In genomic region chr19:50136603-50137365, GRCh38 we compare ENCODE assay signal across 14 cellular contexts. TPM values are rescaled to one million over a fixed set of nuclear protein-coding genes. Genes with fewer than 3 reads are reported as not detected.
DNase-seq lines count a peak whose midpoint lies in the region; ATAC-seq and TF ChIP-seq lines count a peak whose summit lies in the region.
"Not testable (repeated sequence)": the region's sequence is repeated elsewhere in the genome, so short reads cannot be mapped to it uniquely, and the experiment has no call there.
"Had no signal": no experiment of that assay in that cellular context is flagged by ENCODE, and none has a peak within 500 bp of the region (broad histone marks: within the 10 kb centered on the region; RNA-seq: fewer than 3 reads in every experiment).

No MANE protein-coding gene starts in this region.

- H3K79me2 ChIP-seq in H9 (ENCODE audit: insufficient read depth, low read length); PC-9 (ENCODE audit: low read depth): not testable (repeated sequence)

- H3K27ac ChIP-seq in H9 (ENCODE audit: insufficient read length, low read depth, low read length); PC-9; endodermal cell (ENCODE audit: low read depth, low read length); left lung; stomach: not testable (repeated sequence)

- H3K79me1 ChIP-seq in H9 (ENCODE audit: insufficient read depth, low read depth, low read length, poor library complexity, severe bottlenecking), result not testable (repeated sequence)

- H3K9me2 ChIP-seq in PC-9 (ENCODE audit: insufficient read depth), result not testable (repeated sequence)

- CTCF ChIA-PET in AG04449 (lab: Yijun Ruan, JAX), result interaction anchor here (0.8 to 1.6 kb wide), 13 partner anchors 10 to 274 kb away, joined by 3 to 65 read pairs (median 5); no protein-coding TSS in a partner anchor
- CTCF ChIA-PET in PC-9 (lab: Charles Lee), result interaction anchor here (0.6 kb wide), 1 partner anchor 87 kb away, joined by 3 read pairs; no protein-coding TSS in a partner anchor
- CTCF ChIA-PET in activated CD8-positive, alpha-beta memory T cell treated with anti-CD3 and anti-CD28 coated beads, Interleukin-2, amount 10 ng/mL, durations not matched to agents 7 days and 5 days (lab: Charles Lee), result interaction anchor here (0.8 to 1.6 kb wide), 18 partner anchors 12 to 785 kb away, joined by 3 to 12 read pairs (median 4); partner anchors contain the start of genes VRK3 and ZNF473

- H3K9me3 ChIP-seq in H9 (ENCODE audit: control insufficient read depth, low read depth, low read length); PC-9 (ENCODE audit: insufficient read depth, low read depth); left lung; stomach: not testable (repeated sequence)
- H3K9me3 ChIP-seq in endodermal cell (ENCODE audit: control insufficient read depth, low read length), result peaks cover 24% of the 10 kb centered on the region

- not testable (repeated sequence) for H2BK5ac ChIP-seq in H9 (ENCODE audit: insufficient read length, low read length)

- not testable (repeated sequence) for H3F3A ChIP-seq in PC-9 (ENCODE audit: insufficient read depth, low read depth)

- not testable (repeated sequence) for TF ChIP-seq EP300 in stomach (IDR thresholded peaks at IDR 0.05)

- not testable (repeated sequence) for TF ChIP-seq POLR2A in stomach (IDR thresholded peaks at IDR 0.05)

- H3K9ac ChIP-seq in H9 (ENCODE audit: extremely low read depth, insufficient read length, low read length); endodermal cell (ENCODE audit: extremely low read depth, low read length, poor library complexity, severe bottlenecking): not testable (repeated sequence)

- H3K4me2 ChIP-seq in H9 (ENCODE audit: insufficient read depth, insufficient read length, low read length), result not testable (repeated sequence)
- H3K4me2 ChIP-seq in PC-9, result peak overlapping the region; percentile 47

- H4K91ac ChIP-seq in H9 (ENCODE audit: insufficient read length, low read depth, low read length), result not testable (repeated sequence)

- not testable (repeated sequence) for H3K36me3 Mint-ChIP-seq in H9 (ENCODE audit: insufficient read depth in 1 of 3, low read depth in 3 of 3); activated CD8-positive, alpha-beta memory T cell treated with anti-CD3 and anti-CD28 coated beads, Interleukin-2, amount 10 ng/mL, durations not matched to agents 7 days and 5 days; endodermal cell (ENCODE audit: low read depth); osteocyte (ENCODE audit: unreplicated experiment)

- not testable (repeated sequence) for H3T11ph ChIP-seq in H9 (ENCODE audit: low read length)

- not testable (repeated sequence) for H2BK12ac ChIP-seq in H9 (ENCODE audit: insufficient read length, low read depth, low read length)

- H2BK120ac ChIP-seq in H9 (ENCODE audit: low read depth, low read length, poor library complexity, severe bottlenecking), result not testable (repeated sequence)

- BruUV-seq in PC-9 (replicated peaks; lab: Mats Ljungman, UMichigan), result not testable (repeated sequence)

- H3K9me3 Mint-ChIP-seq in H9 (peaks cover 9 to 12% of the 10 kb centered on the region in 2 experiments; a peak in 4 of 5 replicates), endodermal cell (peaks cover 14% of the 10 kb centered on the region)
- H3K9me3 Mint-ChIP-seq in activated CD8-positive, alpha-beta memory T cell treated with anti-CD3 and anti-CD28 coated beads, Interleukin-2, amount 10 ng/mL, durations not matched to agents 7 days and 5 days (ENCODE audit: low read depth); osteocyte (ENCODE audit: unreplicated experiment): not testable (repeated sequence)

- H3K27me3 ChIP-seq in H9 (ENCODE audit: insufficient read depth, low read length); endodermal cell (ENCODE audit: control insufficient read depth, insufficient read depth, low read length, poor library complexity, severe bottlenecking): not testable (repeated sequence)
- H3K27me3 ChIP-seq in PC-9 (ENCODE audit: insufficient read depth, low read depth), result peaks cover 28% of the 10 kb centered on the region
- H3K27me3 ChIP-seq in left lung, result peaks cover 14 to 30% of the 10 kb centered on the region in 2 donors
- H3K27me3 ChIP-seq in stomach, result peaks cover 7 to 31% (median 13%) of the 10 kb centered on the region in 3 donors

- intact Hi-C loops in PC-9 (cut with micrococcal nuclease; ENCODE audit: unreplicated experiment); left lung (cut with DNase I); stomach (cut with DNase I; ENCODE audit: low total_unique reads): not testable (repeated sequence)

- TF ChIP-seq CTCF in AG04449 (IDR thresholded peaks at IDR 0.05; ENCODE audit: insufficient read depth, low read length, missing control alignments); left lung (IDR thresholded peaks at IDR 0.05); osteocyte (IDR thresholded peaks at IDR 0.05): not testable (repeated sequence)
- TF ChIP-seq CTCF in H9 (conservative IDR thresholded peaks at IDR 0.05) (0 out of 3 replicates have a peak, but pooled peaks have one; percentile 12), PC-9 (conservative IDR thresholded peaks at IDR 0.05) (peak; percentile 61), endodermal cell (conservative IDR thresholded peaks at IDR 0.05) (peak; percentile 25), stomach (IDR thresholded peaks at IDR 0.05) (peak in 1 of 7 experiments; percentile 22)

- not testable (repeated sequence) for H3K36me3 ChIP-seq in PC-9 (ENCODE audit: low read depth); endodermal cell (ENCODE audit: control insufficient read depth, insufficient read depth, low read length); left lung; stomach

- ATAC-seq in activated CD8-positive, alpha-beta memory T cell treated with anti-CD3 and anti-CD28 coated beads, Interleukin-2, amount 10 ng/mL, durations not matched to agents 7 days and 5 days, result not testable (repeated sequence)
- peak; percentile 64 for ATAC-seq in left lung

- H3K23me2 ChIP-seq in H9 (ENCODE audit: insufficient read length, low read depth, low read length, poor library complexity, severe bottlenecking), result not testable (repeated sequence)

- not testable (repeated sequence) for H3K23ac ChIP-seq in H9 (ENCODE audit: insufficient read length, low read depth, low read length)

- not testable (repeated sequence) for H3K4ac ChIP-seq in H9 (ENCODE audit: low read depth, low read length)

- not testable (repeated sequence) for H3K56ac ChIP-seq in H9 (ENCODE audit: insufficient read length, low read depth, low read length)

- not testable (repeated sequence) for H3K4me3 Mint-ChIP-seq in H9; activated CD8-positive, alpha-beta memory T cell treated with anti-CD3 and anti-CD28 coated beads, Interleukin-2, amount 10 ng/mL, durations not matched to agents 7 days and 5 days; endodermal cell; osteocyte (ENCODE audit: unreplicated experiment)

- H3K27ac Mint-ChIP-seq in H9; activated CD8-positive, alpha-beta memory T cell treated with anti-CD3 and anti-CD28 coated beads, Interleukin-2, amount 10 ng/mL, durations not matched to agents 7 days and 5 days; endodermal cell; osteocyte (ENCODE audit: unreplicated experiment): not testable (repeated sequence)

- not testable (repeated sequence) for H3K27me3 Mint-ChIP-seq in H9 (ENCODE audit: low read depth); activated CD8-positive, alpha-beta memory T cell treated with anti-CD3 and anti-CD28 coated beads, Interleukin-2, amount 10 ng/mL, durations not matched to agents 7 days and 5 days; endodermal cell (ENCODE audit: insufficient read depth); osteocyte (ENCODE audit: unreplicated experiment)

- not testable (repeated sequence) for H3K14ac ChIP-seq in H9 (ENCODE audit: insufficient read depth, low read length)

- WGBS in H9 (ENCODE audit: extremely low coverage, insufficient read length, low lambda C conversion rate), result no CpG with 5 or more reads among the region's 23 CpGs
- 80 to 82% methylated on average over 8 to 15 of the region's 23 CpGs for WGBS in endodermal cell (ENCODE audit: insufficient coverage in 1 of 2, insufficient read length in 1 of 2), 2 experiments
- 41 to 51% (median 43%) methylated on average over 19 to 21 of the region's 23 CpGs for WGBS in stomach, 5 donors

- not testable (repeated sequence) for H2BK20ac ChIP-seq in H9 (ENCODE audit: low read depth, low read length, poor library complexity, severe bottlenecking)

- H2AK5ac ChIP-seq in H9 (ENCODE audit: insufficient read length, low read length), result not testable (repeated sequence)

- not testable (repeated sequence) for H4K5ac ChIP-seq in H9 (ENCODE audit: insufficient read length, low read depth, low read length)

- not testable (repeated sequence) for H3K18ac ChIP-seq in H9 (ENCODE audit: insufficient read length, low read depth, low read length)

- DNase-seq in AG04449 (ENCODE audit: low read depth, low spot score); PC-9; endodermal cell: not testable (repeated sequence)
- DNase-seq in H9 (peak; percentile 33), left lung (peak; percentile 40 to 84), osteocyte (ENCODE audit: extremely low spot score, unreplicated experiment) (peak; percentile 90), stomach (peak; percentile 34)
- DNase-seq in activated CD8-positive, alpha-beta memory T cell treated with anti-CD3 and anti-CD28 coated beads, Interleukin-2, amount 10 ng/mL, durations not matched to agents 7 days and 5 days, result peak; percentile 42

- not testable (repeated sequence) for H4K20me1 ChIP-seq in H9 (ENCODE audit: control insufficient read depth, insufficient read depth, insufficient read length); PC-9 (ENCODE audit: insufficient read depth)

- H2AFZ ChIP-seq in H9 (ENCODE audit: low read length); PC-9: not testable (repeated sequence)

- not testable (repeated sequence) for H3K4me1 ChIP-seq in H9 (ENCODE audit: insufficient read depth, low read length); PC-9 (replicated peaks; ENCODE audit: insufficient read depth); endodermal cell (ENCODE audit: control insufficient read depth, insufficient read depth, low read length); left lung; stomach

- not testable (repeated sequence) for H2BK15ac ChIP-seq in H9 (ENCODE audit: low read depth, low read length)

- not testable (repeated sequence) for H4K8ac ChIP-seq in H9 (replicated peaks; ENCODE audit: insufficient read length, low read depth, low read length)

- H3K4me3 ChIP-seq in AG04449 (ENCODE audit: low read depth, low read length), result peak overlapping the region; percentile 27
- peak overlapping the region; percentile 8; the same call in 1 of the 2 replicates for H3K4me3 ChIP-seq in PC-9
- H3K4me3 ChIP-seq in endodermal cell (ENCODE audit: low read length); left lung; stomach: not testable (repeated sequence)

- not testable (repeated sequence) for H3K4me1 Mint-ChIP-seq in H9; activated CD8-positive, alpha-beta memory T cell treated with anti-CD3 and anti-CD28 coated beads, Interleukin-2, amount 10 ng/mL, durations not matched to agents 7 days and 5 days; endodermal cell; osteocyte (ENCODE audit: unreplicated experiment)

- POLR2A ChIA-PET in AG04449 (lab: Yijun Ruan, JAX); PC-9 (lab: Charles Lee; ENCODE audit: unreplicated experiment): not testable (repeated sequence)

RNA-seq across cellular contexts. Expression of gene IZUMO2, which starts 26.3 kb away (rescaled TPM):
- total RNA-seq in H9 (2021) (0.81 TPM in 1 of 2 replicates, not detected in the other), PC-9 (2021) (not detected in 2 replicates), endodermal cell (not detected), left lung (not detected), osteocyte (not detected in 2 replicates), stomach (not detected)
- total RNA-seq in activated CD8-positive, alpha-beta memory T cell treated with anti-CD3 and anti-CD28 coated beads, Interleukin-2, amount 10 ng/mL, durations not matched to agents 7 days and 5 days, result not detected
- polyA plus RNA-seq in endodermal cell (2013, experiment 1 of 2), result not detected
- not detected for polyA plus RNA-seq in endodermal cell (2013, experiment 2 of 2)
- not detected for polyA plus RNA-seq in stomach
- total RNA-seq: activated T-helper 17 cell treated with anti-CD3 and anti-CD28 coated beads, Interleukin-2, amount 50 U/mL, for 72 hours; CD8-positive, alpha-beta memory T cell; heart left ventricle; LHCN-M2; T-helper 2 cell treated with Interferon-gamma antibody and Interleukin-4, amounts not matched to agents 100 ng/mL and 5 ng/mL, for 36 hours had no signal
- polyA plus RNA-seq: CD8-positive, alpha-beta memory T cell; heart left ventricle; immature natural killer cell had no signal
